Comparison of ENCODE assay signal across 17 cellular contexts in the genomic region with DNA sequence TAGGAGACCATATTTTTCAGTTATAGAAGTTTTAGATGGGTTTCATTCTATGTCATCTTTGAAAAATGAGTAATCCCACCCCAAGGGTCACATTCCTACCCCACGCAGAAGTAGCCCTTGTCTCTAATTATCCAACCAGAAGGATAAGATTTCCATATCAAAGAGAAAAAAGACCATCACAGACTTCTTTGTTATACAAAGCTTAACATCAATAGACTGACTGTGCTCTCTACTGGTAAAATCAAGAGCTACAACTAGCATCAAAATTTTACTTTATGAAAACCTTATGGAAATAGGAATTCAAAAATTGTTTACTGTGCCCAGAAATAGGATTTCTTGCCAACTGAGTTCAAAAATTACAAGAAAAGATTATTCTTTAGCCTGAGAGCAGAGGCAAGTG. TPM values are rescaled to one million over a fixed set of nuclear protein-coding genes. Genes with fewer than 3 reads are reported as not detected.
DNase-seq lines count a peak whose midpoint lies in the region; ATAC-seq, FAIRE-seq and TF ChIP-seq lines count a peak whose summit lies in the region.
"Had no signal": no experiment of that assay in that cellular context is flagged by ENCODE, and none has a peak within 500 bp of the region (broad histone marks: within the 10 kb centered on the region; RNA-seq: fewer than 3 reads in every experiment).

No MANE protein-coding gene starts in this region.

- no peaks in the 10 kb centered on the region for H3K36me3 Mint-ChIP-seq in MCF 10A (ENCODE audit: insufficient read depth, unreplicated experiment)
- H3K36me3 Mint-ChIP-seq in astrocyte (ENCODE audit: low read depth, unreplicated experiment), result no peaks in the 10 kb centered on the region
- H3K36me3 Mint-ChIP-seq: activated naive CD4-positive, alpha-beta T cell treated with anti-CD3 and anti-CD28 coated beads, Interleukin-2, amount 50 U/mL, for 24 hours; CD8-positive, alpha-beta memory T cell had no signal

- TF ChIP-seq CTCF in MCF 10A (IDR thresholded peaks at IDR 0.05; ENCODE audit: unreplicated experiment), result peak; percentile 20
- no peak for TF ChIP-seq CTCF in breast epithelium (IDR thresholded peaks at IDR 0.05)
- TF ChIP-seq CTCF in astrocyte (IDR thresholded peaks at IDR 0.05; ENCODE audit: insufficient read depth, low read depth, low read length), result peak; percentile 15

- BruUV-seq in MCF 10A (replicated peaks; lab: Mats Ljungman, UMichigan), result no TSS peak

- no peak overlapping the region for H3K4me2 ChIP-seq in astrocyte (ENCODE audit: low read length)

- H3K4me3 Mint-ChIP-seq in MCF 10A (ENCODE audit: unreplicated experiment), result no peak overlapping the region
- no peak overlapping the region for H3K4me3 Mint-ChIP-seq in astrocyte (ENCODE audit: unreplicated experiment)
- H3K4me3 Mint-ChIP-seq: activated naive CD4-positive, alpha-beta T cell treated with anti-CD3 and anti-CD28 coated beads, Interleukin-2, amount 50 U/mL, for 24 hours; CD8-positive, alpha-beta memory T cell had no signal

- H3K27me3 Mint-ChIP-seq in MCF 10A (ENCODE audit: insufficient read depth, unreplicated experiment), result peaks cover 45% of the 10 kb centered on the region
- no peaks in the 10 kb centered on the region for H3K27me3 Mint-ChIP-seq in astrocyte (ENCODE audit: low read depth, unreplicated experiment)
- H3K27me3 Mint-ChIP-seq: progenitor cell of endocrine pancreas had no signal

- H2AFZ ChIP-seq in astrocyte (ENCODE audit: low read depth, low read length), result no peak overlapping the region

- no peak for DNase-seq in MCF 10A (ENCODE audit: unreplicated experiment)
- no peak for DNase-seq in breast epithelium (ENCODE audit: low spot score in 2 of 2)
- DNase-seq in astrocyte (ENCODE audit: low read depth), result no peak
- DNase-seq in aorta, result no peak
- DNase-seq in NCI-H82 treated with DMSO at 0.1 percent for 48 hours (lab: John Stamatoyannopoulos, UW; ENCODE audit: unreplicated experiment), result no peak
- DNase-seq: activated CD4-positive, alpha-beta T cell treated with anti-CD3 and anti-CD28 coated beads for 48 hours; caudate nucleus; CD8-positive, alpha-beta memory T cell; NCI-H2081; SHP77 treated with DMSO at 0.1 percent for 48 hours; T1000 had no signal

- intact Hi-C loops in MCF 10A (cut with micrococcal nuclease), result loop anchor here (5.0 kb wide), 1 partner anchor 92 kb away; no protein-coding TSS in a partner anchor
- intact Hi-C loops in breast epithelium (cut with DNase I; ENCODE audit: low total_unique reads), result no loop called here
- intact Hi-C loops in aorta (cut with DNase I), result no loop called here

- H3K4me3 ChIP-seq in breast epithelium (no peak overlapping the region), astrocyte (ENCODE audit: insufficient read depth, low read depth, low read length) (no peak overlapping the region), iPS-18a (ENCODE audit: low read length) (peak overlapping the region; percentile 42), aorta (ENCODE audit: low read length in 2 of 2) (no peak overlapping the region)

- H3K27me3 ChIP-seq in breast epithelium (peaks cover 0 to 51% of the 10 kb centered on the region in 2 donors), astrocyte (ENCODE audit: insufficient read depth, low read length) (no peaks in the 10 kb centered on the region), iPS-18a (ENCODE audit: control insufficient read depth, insufficient read depth, low read length) (no peaks in the 10 kb centered on the region), aorta (ENCODE audit: control insufficient read depth in 1 of 2, insufficient read depth in 2 of 2, low read length in 1 of 2) (no peaks in the 10 kb centered on the region)

- WGBS in aorta, 2 donors, result 20 to 33% methylated on average over 1 of the region's 1 CpG

- ATAC-seq in aorta (ENCODE audit: low FRiP score) (no peak), GM21723 (IDR thresholded peaks at IDR 0.05; ENCODE audit: unreplicated experiment) (no peak), HG02588 (IDR thresholded peaks at IDR 0.05; ENCODE audit: unreplicated experiment) (no peak)

- POLR2A ChIA-PET in MCF 10A (lab: Yijun Ruan, JAX), result no interaction called here

- FAIRE-seq in astrocyte (lab: Jason Lieb, UNC), result no peak

- no peaks in the 10 kb centered on the region for H3K79me2 ChIP-seq in astrocyte (ENCODE audit: insufficient read depth, low read length)

- no peaks in the 10 kb centered on the region for H3K9me3 ChIP-seq in breast epithelium
- no peaks in the 10 kb centered on the region for H3K9me3 ChIP-seq in astrocyte (ENCODE audit: insufficient read depth, low read depth, low read length)
- no peaks in the 10 kb centered on the region for H3K9me3 ChIP-seq in iPS-18a (ENCODE audit: control insufficient read depth, low read depth, low read length)
- no peaks in the 10 kb centered on the region for H3K9me3 ChIP-seq in aorta (ENCODE audit: control insufficient read depth, low read length)

- TF ChIP-seq POLR2A in breast epithelium (IDR thresholded peaks at IDR 0.05), result no peak

- H4K20me1 ChIP-seq in astrocyte (ENCODE audit: insufficient read depth, low read length), result no peaks in the 10 kb centered on the region

- CTCF ChIA-PET in MCF 10A (lab: Yijun Ruan, JAX), result interaction anchor here (0.7 to 1.4 kb wide), 5 partner anchors 27 to 438 kb away, joined by 3 to 4 read pairs (median 3); partner anchors contain the start of genes SRPX2 and TSPAN6

- H3K4me1 ChIP-seq in breast epithelium (no peaks in the 10 kb centered on the region), astrocyte (ENCODE audit: insufficient read depth, low read length) (no peaks in the 10 kb centered on the region), iPS-18a (ENCODE audit: control insufficient read depth, low read depth, low read length) (peaks cover 32% of the 10 kb centered on the region), aorta (ENCODE audit: control insufficient read depth in 1 of 2, insufficient read depth in 2 of 2, low read length in 2 of 2) (no peaks in the 10 kb centered on the region)

- H3K9ac ChIP-seq in astrocyte (ENCODE audit: low read length) (no peak overlapping the region), iPS-18a (ENCODE audit: low read length) (no peak overlapping the region)

- H3K36me3 ChIP-seq in breast epithelium (no peaks in the 10 kb centered on the region), astrocyte (ENCODE audit: insufficient read depth, low read length) (no peaks in the 10 kb centered on the region), iPS-18a (ENCODE audit: control insufficient read depth, low read depth, low read length) (no peaks in the 10 kb centered on the region), aorta (ENCODE audit: control insufficient read depth in 1 of 2, insufficient read depth in 2 of 2, low read length in 1 of 2) (no peaks in the 10 kb centered on the region)

- H3K9me3 Mint-ChIP-seq in MCF 10A (ENCODE audit: unreplicated experiment) (no peaks in the 10 kb centered on the region), astrocyte (ENCODE audit: unreplicated experiment) (no peaks in the 10 kb centered on the region)
- H3K9me3 Mint-ChIP-seq: activated naive CD4-positive, alpha-beta T cell treated with anti-CD3 and anti-CD28 coated beads, Interleukin-2, amount 50 U/mL, for 24 hours; CD8-positive, alpha-beta memory T cell had no signal

- H3K27ac ChIP-seq in breast epithelium (no peak overlapping the region), astrocyte (ENCODE audit: low read depth, low read length) (no peak overlapping the region), iPS-18a (ENCODE audit: low read length) (no peak overlapping the region), aorta (ENCODE audit: low read depth in 1 of 2, low read length in 2 of 2) (no peak overlapping the region)

- H3K27ac Mint-ChIP-seq in MCF 10A (ENCODE audit: low read depth, unreplicated experiment) (no peak overlapping the region), astrocyte (ENCODE audit: unreplicated experiment) (no peak overlapping the region)
- H3K27ac Mint-ChIP-seq: activated naive CD4-positive, alpha-beta T cell treated with anti-CD3 and anti-CD28 coated beads, Interleukin-2, amount 50 U/mL, for 24 hours; CD8-positive, alpha-beta memory T cell; progenitor cell of endocrine pancreas had no signal

- no peaks in the 10 kb centered on the region for H3K4me1 Mint-ChIP-seq in MCF 10A (ENCODE audit: insufficient read depth, unreplicated experiment)
- H3K4me1 Mint-ChIP-seq in astrocyte (ENCODE audit: low read depth, unreplicated experiment), result peaks cover 2% of the 10 kb centered on the region
- H3K4me1 Mint-ChIP-seq: activated naive CD4-positive, alpha-beta T cell treated with anti-CD3 and anti-CD28 coated beads, Interleukin-2, amount 50 U/mL, for 24 hours; CD8-positive, alpha-beta memory T cell had no signal

RNA-seq across cellular contexts. Expression of gene TNMD, which starts 24.9 kb away (rescaled TPM):
- total RNA-seq in MCF 10A (2022) (not detected in 2 replicates), breast epithelium (10 to 100 TPM in 1 of 3 donors, 1 to 10 TPM in 2; 1.3 to 16.6 (median 7.5) TPM), astrocyte (not detected in 2 replicates), aorta (under 1 TPM; 0.36 TPM)
- polyA plus RNA-seq in aorta, result not detected
- total RNA-seq: A172; CD8-positive, alpha-beta memory T cell; progenitor cell of endocrine pancreas had no signal
- polyA plus RNA-seq: CD8-positive, alpha-beta memory T cell had no signal

RNA-seq across cellular contexts. Expression of gene TSPAN6, which starts 27.0 kb away (rescaled TPM):
- total RNA-seq in MCF 10A (2022) (4.9 and 5.6 TPM in 2 replicates), breast epithelium (10 to 100 TPM; 30.9 to 49.5 (median 40.6) TPM), astrocyte (49.7 and 51.2 TPM in 2 replicates), aorta (10 to 100 TPM in 1 of 2 donors, 1 to 10 TPM in 1; 9.5 to 12.2 TPM)
- 1 to 10 TPM; 5.6 to 8.9 TPM for polyA plus RNA-seq in aorta

RNA-seq across cellular contexts. Expression of gene SRPX2, which starts 34.4 kb away (rescaled TPM):
- 4.7 and 5.3 TPM in 2 replicates for total RNA-seq in MCF 10A (2022)
- total RNA-seq in breast epithelium, result 10 to 100 TPM; 15.2 to 61.0 (median 32.6) TPM
- total RNA-seq in astrocyte, result 39.3 and 50.1 TPM in 2 replicates
- total RNA-seq in aorta, result 10 to 100 TPM; 36.8 to 48.2 TPM
- polyA plus RNA-seq in aorta, result 10 to 100 TPM; 11.6 to 20.5 TPM
- total RNA-seq: CD8-positive, alpha-beta memory T cell had no signal
- polyA plus RNA-seq: CD8-positive, alpha-beta memory T cell had no signal

Comparison
In these comparisons a context has a peak if more than half of its experiments do, and no peak if none do; other contexts are left out.
1. CTCF ChIP-seq: peak in MCF 10A (single experiment) and astrocyte (single experiment); none in breast epithelium (0 of 3).